In genomic region chr19:48739400-48739825, GRCh38 we compare ENCODE assay signal across 1 cellular context.
TF ChIP-seq lines count a peak whose summit lies in the region.

No MANE protein-coding gene starts in this region.

TF ChIP-seq in endothelial cell of umbilical vein, 7 proteins besides CTCF, POLR2A, EP300 and RAD21 (continued from another document):
- no peak for TF ChIP-seq EZH2 (IDR thresholded peaks at IDR 0.05; ENCODE audit: borderline replicate concordance, low read depth, low read length, severe bottlenecking)
- TF ChIP-seq POLR2AphosphoS5 (IDR thresholded peaks at IDR 0.05; ENCODE audit: insufficient read depth, low read depth, low read length), result no peak
